ENCODE assay signal across 12 cellular contexts in genomic region chr11:45022294-45023064, GRCh38.
A peak's percentile ranks its signal among the peaks of the same experiment; 100 is the strongest.
DNase-seq lines count a peak whose midpoint lies in the region; ATAC-seq and TF ChIP-seq lines count a peak whose summit lies in the region.
"Had no signal": no experiment of that assay in that cellular context is flagged by ENCODE, and none has a peak within 500 bp of the region (broad histone marks: within the 10 kb centered on the region; RNA-seq: fewer than 3 reads in every experiment).

No MANE protein-coding gene starts in this region.

- in situ Hi-C loops in G401 (cut with HindIII; ENCODE audit: low sequenced_read_pairs) = no loop called here

- no peaks in the 10 kb centered on the region for H3K9me3 Mint-ChIP-seq in immature natural killer cell
- no peaks in the 10 kb centered on the region for H3K9me3 Mint-ChIP-seq in activated CD4-positive, alpha-beta T cell treated with anti-CD3 and anti-CD28 coated beads, Interleukin-2, amount 10 ng/mL, durations not matched to agents 7 days and 5 days
- H3K9me3 Mint-ChIP-seq: CD4-positive, CD25-positive, alpha-beta regulatory T cell had no signal

- ATAC-seq in heart right ventricle (peak in 2 of 8 donors; percentile 16 to 29), GM18873 (IDR thresholded peaks at IDR 0.05; ENCODE audit: low FRiP score, unreplicated experiment) (no peak), HG03196 (IDR thresholded peaks at IDR 0.05; ENCODE audit: unreplicated experiment) (no peak)

- TF ChIP-seq CTCF in RWPE1 (conservative IDR thresholded peaks at IDR 0.05; ENCODE audit: low read depth) = no peak
- no peak for TF ChIP-seq CTCF in heart right ventricle (IDR thresholded peaks at IDR 0.05)

- no peaks in the 10 kb centered on the region for H3K36me3 Mint-ChIP-seq in immature natural killer cell
- H3K36me3 Mint-ChIP-seq in activated CD4-positive, alpha-beta T cell treated with anti-CD3 and anti-CD28 coated beads, Interleukin-2, amount 10 ng/mL, durations not matched to agents 7 days and 5 days (ENCODE audit: low read depth) = no peaks in the 10 kb centered on the region
- H3K36me3 Mint-ChIP-seq: CD4-positive, CD25-positive, alpha-beta regulatory T cell had no signal

- H3K27me3 ChIP-seq in heart right ventricle = no peaks in the 10 kb centered on the region

- peak overlapping the region; percentile 10; the same call in 1 of the 2 replicates for H3K27ac ChIP-seq in RWPE1
- H3K27ac ChIP-seq in heart right ventricle = peak overlapping the region in 8 of 10 donors; percentile 2 to 83 (median 60)

- no peaks in the 10 kb centered on the region for H3K36me3 ChIP-seq in heart right ventricle

- intact Hi-C loops in heart right ventricle (cut with DNase I) = loop anchor here in 5 of 10 donors (5.0 to 10.0 kb wide), 3 partner anchors 68 to 75 kb away; partner anchors contain the start of gene TP53I11 (in 4 of the 5)

- H3K4me3 ChIP-seq in heart right ventricle = no peak overlapping the region

- H3K4me3 Mint-ChIP-seq in immature natural killer cell = no peak overlapping the region
- no peak overlapping the region for H3K4me3 Mint-ChIP-seq in activated CD4-positive, alpha-beta T cell treated with anti-CD3 and anti-CD28 coated beads, Interleukin-2, amount 10 ng/mL, durations not matched to agents 7 days and 5 days
- H3K4me3 Mint-ChIP-seq: CD4-positive, CD25-positive, alpha-beta regulatory T cell had no signal

- no peaks in the 10 kb centered on the region for H3K9me3 ChIP-seq in heart right ventricle

- CTCF ChIA-PET in RWPE1 (lab: Yijun Ruan, JAX) = interaction anchor here (0.5 kb wide), 1 partner anchor 94 kb away, joined by 3 read pairs; no protein-coding TSS in a partner anchor
- CTCF ChIA-PET in activated CD4-positive, alpha-beta T cell treated with anti-CD3 and anti-CD28 coated beads, Interleukin-2, amount 10 ng/mL, durations not matched to agents 7 days and 5 days (lab: Charles Lee) = interaction anchor here (1.0 kb wide), 1 partner anchor 86 kb away, joined by 3 read pairs; no protein-coding TSS in a partner anchor

- peak; percentile 44 for DNase-seq in G401 (ENCODE audit: low spot score)
- DNase-seq in RWPE1 (ENCODE audit: low spot score) = no peak
- DNase-seq in heart right ventricle = no peak
- DNase-seq in renal cortical epithelial cell (ENCODE audit: low read depth) = peak; percentile 59
- DNase-seq in immature natural killer cell = no peak
- no peak for DNase-seq in activated CD4-positive, alpha-beta T cell treated with anti-CD3 and anti-CD28 coated beads, Interleukin-2, amount 10 ng/mL, durations not matched to agents 7 days and 5 days
- DNase-seq: activated effector memory CD4-positive, alpha-beta T cell treated with Interleukin-2 at 50 U/mL for 16 hours; CD4-positive, CD25-positive, alpha-beta regulatory T cell; NCI-H774; stimulated activated CD4-positive, alpha-beta T cell treated with anti-CD3 and anti-CD28 coated beads, Interleukin-1b, Interleukin-23, amount 100 ng/mL, for 48 hours had no signal

- H3K4me1 Mint-ChIP-seq in immature natural killer cell = peaks cover 5 to 6% of the 10 kb centered on the region in 2 donors
- peaks cover 11% of the 10 kb centered on the region for H3K4me1 Mint-ChIP-seq in activated CD4-positive, alpha-beta T cell treated with anti-CD3 and anti-CD28 coated beads, Interleukin-2, amount 10 ng/mL, durations not matched to agents 7 days and 5 days

- peaks cover 10 to 69% (median 49%) of the 10 kb centered on the region in 9 donors for H3K4me1 ChIP-seq in heart right ventricle

- 74 to 75% methylated on average over 9 of the region's 9 CpGs for WGBS in heart right ventricle, 2 donors

- H3K27ac Mint-ChIP-seq in immature natural killer cell = no peak overlapping the region
- H3K27ac Mint-ChIP-seq in activated CD4-positive, alpha-beta T cell treated with anti-CD3 and anti-CD28 coated beads, Interleukin-2, amount 10 ng/mL, durations not matched to agents 7 days and 5 days = no peak overlapping the region

- POLR2A ChIA-PET in RWPE1 (lab: Yijun Ruan, JAX; ENCODE audit: low non-redundant PET) = no interaction called here
- POLR2A ChIA-PET in activated CD4-positive, alpha-beta T cell treated with anti-CD3 and anti-CD28 coated beads, Interleukin-2, amount 10 ng/mL, durations not matched to agents 7 days and 5 days (lab: Charles Lee) = no interaction called here

- H3K27me3 Mint-ChIP-seq in immature natural killer cell (ENCODE audit: low read depth in 3 of 3) = peaks cover 5 to 8% (median 6%) of the 10 kb centered on the region in 3 donors
- peaks cover 4% of the 10 kb centered on the region for H3K27me3 Mint-ChIP-seq in activated CD4-positive, alpha-beta T cell treated with anti-CD3 and anti-CD28 coated beads, Interleukin-2, amount 10 ng/mL, durations not matched to agents 7 days and 5 days

Comparison
In these comparisons a context has a peak if more than half of its experiments do, and no peak if none do; other contexts are left out.
1. DNase-seq: peak in G401 (single experiment) and renal cortical epithelial cell (single experiment); none in RWPE1 (single experiment), heart right ventricle (0 of 2), immature natural killer cell (0 of 3) and activated CD4-positive, alpha-beta T cell treated with anti-CD3 and anti-CD28 coated beads, Interleukin-2, amount 10 ng/mL, durations not matched to agents 7 days and 5 days (single experiment).